8 cellular contexts compared by ENCODE assay signal in genomic region chr14:23910081-23910875, GRCh38. TPM values are rescaled to one million over a fixed set of nuclear protein-coding genes. Genes with fewer than 3 reads are reported as not detected.
DNase-seq lines count a peak whose midpoint lies in the region; ATAC-seq and TF ChIP-seq lines count a peak whose summit lies in the region.

No MANE protein-coding gene starts in this region.

- H3K36me3 ChIP-seq in heart right ventricle (no peaks in the 10 kb centered on the region), spleen (no peaks in the 10 kb centered on the region)

- peak in 2 of 3 donors; percentile 5 for DNase-seq in stimulated activated CD4-positive, alpha-beta T cell treated with anti-CD3 and anti-CD28 coated beads, Interleukin-12 subunit alpha, Interleukin-12 subunit beta, amount 100 ng/mL, for 48 hours (ENCODE audit: low read depth in 2 of 3, low spot score in 1 of 3)
- DNase-seq in stimulated activated CD4-positive, alpha-beta T cell treated with anti-CD3 and anti-CD28 coated beads, Interleukin-4, amount 100 ng/mL, for 4 hours, result no peak
- DNase-seq in NCI-H1436 (lab: John Stamatoyannopoulos, UW), result peak; percentile 70
- DNase-seq in heart right ventricle, result no peak
- no peak for DNase-seq in spleen
- no peak for DNase-seq in NCI-H510A treated with DMSO at 0.1 percent for 48 hours (lab: John Stamatoyannopoulos, UW)

- WGBS in heart right ventricle, 2 donors, result 58 to 59% methylated on average over 7 of the region's 7 CpGs
- 65 to 72% (median 68%) methylated on average over 7 of the region's 7 CpGs for WGBS in spleen, 5 donors

- no peak overlapping the region for H3K27ac ChIP-seq in heart right ventricle
- no peak overlapping the region for H3K27ac ChIP-seq in spleen

- intact Hi-C loops in heart right ventricle (cut with DNase I), result loop anchor here in 2 of 10 donors (2.0 to 5.0 kb wide), 2 partner anchors 183 kb away; no protein-coding TSS in a partner anchor
- intact Hi-C loops in spleen (cut with DNase I; ENCODE audit: low total_unique reads), result no loop called here

- H3K27me3 ChIP-seq in heart right ventricle (peaks cover 0 to 10% (median 0%) of the 10 kb centered on the region in 7 donors), spleen (replicated peaks in 1 of 7) (peaks cover 0 to 12% (median 0%) of the 10 kb centered on the region in 7 donors)

- peaks cover 0 to 1% (median 0%) of the 10 kb centered on the region in 9 donors for H3K4me1 ChIP-seq in heart right ventricle
- no peaks in the 10 kb centered on the region for H3K4me1 ChIP-seq in spleen

- no peaks in the 10 kb centered on the region for H3K9me3 ChIP-seq in heart right ventricle
- no peaks in the 10 kb centered on the region for H3K9me3 ChIP-seq in spleen

- H3K4me3 ChIP-seq in WI38 (ENCODE audit: low read depth, low read length) (no peak overlapping the region), heart right ventricle (no peak overlapping the region), spleen (no peak overlapping the region)

- TF ChIP-seq POLR2A in spleen (IDR thresholded peaks at IDR 0.05), result no peak

- ATAC-seq in heart right ventricle (peak in 3 of 8 donors; percentile 27 to 38 (median 30)), HG02588 (IDR thresholded peaks at IDR 0.05; ENCODE audit: unreplicated experiment) (no peak)

- peak; percentile 96 for TF ChIP-seq CTCF in WI38 (IDR thresholded peaks at IDR 0.05; ENCODE audit: low read depth, low read length)
- TF ChIP-seq CTCF in heart right ventricle (IDR thresholded peaks at IDR 0.05), result peak; percentile 25 to 73 (median 45)
- peak; percentile 10 to 79 (median 63) for TF ChIP-seq CTCF in spleen (IDR thresholded peaks at IDR 0.05 in 8 of 11, conservative IDR thresholded peaks at IDR 0.05 in 3 of 11)

RNA-seq across cellular contexts. Expression of gene DHRS4, which starts 43.3 kb away (rescaled TPM):
- total RNA-seq in heart right ventricle (10 to 100 TPM; 24.9 to 37.5 (median 30.7) TPM), spleen (10 to 100 TPM; 15.5 to 31.8 (median 23.2) TPM)
- polyA plus RNA-seq in heart right ventricle (10 to 100 TPM; 31.1 to 66.7 TPM), spleen (10 to 100 TPM; 31.6 to 59.9 (median 38.5) TPM)

Comparison
In these comparisons a context has a peak if more than half of its experiments do, and no peak if none do; other contexts are left out.
1. DNase-seq: peak in stimulated activated CD4-positive, alpha-beta T cell treated with anti-CD3 and anti-CD28 coated beads, Interleukin-12 subunit alpha, Interleukin-12 subunit beta, amount 100 ng/mL, for 48 hours (2 of 3) and NCI-H1436 (single experiment); none in stimulated activated CD4-positive, alpha-beta T cell treated with anti-CD3 and anti-CD28 coated beads, Interleukin-4, amount 100 ng/mL, for 4 hours (0 of 2), heart right ventricle (0 of 2), spleen (single experiment) and NCI-H510A treated with DMSO at 0.1 percent for 48 hours (single experiment).
2. CTCF ChIP-seq: peak in every context shown above with its lines; median percentile 96 in WI38; 63 in spleen; 45 in heart right ventricle.